Comparison of ENCODE assay signal across 14 cellular contexts in the genomic region with DNA sequence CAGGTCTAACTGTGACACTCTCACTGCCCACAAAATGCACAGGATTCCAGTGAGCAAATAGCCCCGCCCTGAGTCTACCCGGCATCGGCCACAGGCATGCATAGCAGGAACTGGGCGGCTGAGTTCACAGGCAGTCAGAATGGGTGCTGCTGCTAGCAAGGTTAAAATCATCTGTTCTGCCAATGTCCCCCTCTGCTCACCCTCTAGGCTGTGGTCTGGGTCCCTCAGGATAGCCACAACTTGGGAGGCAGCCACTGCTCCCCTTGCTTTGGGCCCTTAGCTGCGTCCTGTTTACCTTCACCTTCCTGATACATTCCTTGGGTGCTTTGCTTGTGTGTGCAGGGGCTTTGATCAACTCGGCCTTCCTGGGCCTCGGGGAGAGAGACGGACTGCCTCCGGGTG.
A peak's percentile ranks its signal among the peaks of the same experiment; 100 is the strongest.
DNase-seq lines count a peak whose midpoint lies in the region; ATAC-seq lines count a peak whose summit lies in the region.
"Had no signal": no experiment of that assay in that cellular context is flagged by ENCODE, and none has a peak within 500 bp of the region (broad histone marks: within the 10 kb centered on the region; RNA-seq: fewer than 3 reads in every experiment).

No MANE protein-coding gene starts in this region.

- intact Hi-C loops in posterior vena cava (cut with DNase I) = no loop called here

- no peak for ATAC-seq in HG02642 (IDR thresholded peaks at IDR 0.05; ENCODE audit: poor library complexity, unreplicated experiment)

- DNase-seq in COLO668 (lab: John Stamatoyannopoulos, UW; ENCODE audit: unreplicated experiment) (peak; percentile 58), RPMI7951 (ENCODE audit: low read depth) (peak; percentile 13), epithelial cell of prostate (ENCODE audit: low read depth, low spot score) (peak; percentile 31), myocyte (ENCODE audit: low read depth) (peak; percentile 1), posterior vena cava (ENCODE audit: low spot score) (no peak), NCI-H446 treated with DMSO at 0.1 percent for 48 hours (lab: John Stamatoyannopoulos, UW) (no peak), CD1c-positive myeloid dendritic cell (ENCODE audit: extremely low spot score) (no peak)
- DNase-seq: central memory CD4-positive, alpha-beta T cell; immature natural killer cell; NCI-H187; Peyer's patch; stimulated activated CD4-positive, alpha-beta T cell treated with anti-CD3 and anti-CD28 coated beads, Interleukin-15, amount 100 ng/mL, for 24 hours; T-helper 2 cell had no signal

- peak overlapping the region; percentile 32 for H3K27ac ChIP-seq in epithelial cell of prostate
- H3K27ac ChIP-seq: Peyer's patch had no signal

Comparison
In these comparisons a context has a peak if more than half of its experiments do, and no peak if none do; other contexts are left out.
1. DNase-seq: peak in COLO668 (single experiment), RPMI7951 (single experiment), epithelial cell of prostate (single experiment) and myocyte (single experiment); none in posterior vena cava (single experiment), NCI-H446 treated with DMSO at 0.1 percent for 48 hours (single experiment) and CD1c-positive myeloid dendritic cell (single experiment).